ENCODE assay signal across 12 cellular contexts in the genomic region with DNA sequence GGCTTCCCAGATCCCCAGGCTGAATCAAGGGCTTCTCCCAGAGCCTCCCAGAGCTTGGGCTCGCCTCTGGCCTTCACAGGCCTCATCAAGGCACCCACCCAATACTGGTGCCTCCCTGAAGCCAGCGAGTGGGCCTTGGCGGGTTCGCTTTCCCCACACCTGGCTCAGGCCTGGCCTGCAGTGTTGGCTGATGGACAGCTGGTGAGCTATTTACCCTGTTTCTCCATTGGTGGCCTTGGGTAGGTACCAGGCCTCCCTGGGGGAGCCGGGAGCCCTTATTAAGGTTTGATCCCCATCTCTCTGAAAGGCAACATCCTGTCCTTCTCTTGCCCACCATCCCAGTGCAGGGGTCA. TPM values are rescaled to one million over a fixed set of nuclear protein-coding genes. Genes with fewer than 3 reads are reported as not detected.
DNase-seq lines count a peak whose midpoint lies in the region; ATAC-seq and TF ChIP-seq lines count a peak whose summit lies in the region.
"Had no signal": no experiment of that assay in that cellular context is flagged by ENCODE, and none has a peak within 500 bp of the region (broad histone marks: within the 10 kb centered on the region; RNA-seq: fewer than 3 reads in every experiment).

No MANE protein-coding gene starts in this region.

- peak; percentile 3 for ATAC-seq in GM18499 (IDR thresholded peaks at IDR 0.05; ENCODE audit: insufficient read depth, unreplicated experiment)
- peak; percentile 2 for ATAC-seq in GM21717 (IDR thresholded peaks at IDR 0.05; ENCODE audit: unreplicated experiment)
- ATAC-seq in activated B cell treated with CpG ODN at 0.5 μM for 24 hours (ENCODE audit: low read depth): peak; percentile 5
- ATAC-seq: left ventricle myocardium superior had no signal

- peaks cover 62% of the 10 kb centered on the region for H3K4me1 Mint-ChIP-seq in activated B cell treated with CpG ODN at 0.5 μM for 24 hours

- peak overlapping the region; percentile 95 for H3K27ac Mint-ChIP-seq in activated B cell treated with CpG ODN at 0.5 μM for 24 hours

- H3K4me3 ChIP-seq in neuron (ENCODE audit: low read length): no peak overlapping the region
- H3K4me3 ChIP-seq: breast epithelium had no signal

- POLR2A ChIA-PET in activated B cell treated with CpG ODN at 0.5 μM for 24 hours (lab: Charles Lee): interaction anchor here (1.6 to 14.8 kb wide), 3 partner anchors 11 to 45 kb away, joined by 9 to 534 read pairs (median 17); a partner anchor contains a TSS

- H3K36me3 Mint-ChIP-seq in activated B cell treated with CpG ODN at 0.5 μM for 24 hours (ENCODE audit: low read depth): no peaks in the 10 kb centered on the region

- intact Hi-C loops in activated B cell treated with CpG ODN at 0.5 μM for 24 hours (cut with micrococcal nuclease): no loop called here

- no peaks in the 10 kb centered on the region for H3K9me3 ChIP-seq in neuron (ENCODE audit: low read length)
- H3K9me3 ChIP-seq: breast epithelium had no signal

- H2AFZ ChIP-seq in neuron (ENCODE audit: low read depth, low read length): peak overlapping the region; percentile 41

- DNase-seq in activated B cell treated with CpG ODN at 0.5 μM for 24 hours: no peak
- no peak for DNase-seq in stimulated activated CD4-positive, alpha-beta T cell treated with anti-CD3 and anti-CD28 coated beads, Interleukin-1b, Interleukin-23, amount 100 ng/mL, for 48 hours
- no peak for DNase-seq in NCI-H2171 treated with DMSO at 0.1 percent for 48 hours (lab: John Stamatoyannopoulos, UW)
- no peak for DNase-seq in OCI-M2 (lab: John Stamatoyannopoulos, UW; ENCODE audit: unreplicated experiment)
- DNase-seq in NCI-H345 (lab: John Stamatoyannopoulos, UW): no peak
- DNase-seq: DMS53, left ventricle myocardium superior had no signal

- no peaks in the 10 kb centered on the region for H3K4me1 ChIP-seq in neuron (ENCODE audit: insufficient read depth, low read length)
- H3K4me1 ChIP-seq: breast epithelium had no signal

- H3K27me3 ChIP-seq in neuron (ENCODE audit: insufficient read depth, low read length): no peaks in the 10 kb centered on the region
- H3K27me3 ChIP-seq: breast epithelium had no signal

- peak overlapping the region; percentile 65 for H3K4me3 Mint-ChIP-seq in activated B cell treated with CpG ODN at 0.5 μM for 24 hours

- no peak for TF ChIP-seq CTCF in activated B cell treated with CpG ODN at 0.5 μM for 24 hours (IDR thresholded peaks at IDR 0.05)

- H3K27me3 Mint-ChIP-seq in activated B cell treated with CpG ODN at 0.5 μM for 24 hours: no peaks in the 10 kb centered on the region

- CTCF ChIA-PET in activated B cell treated with CpG ODN at 0.5 μM for 24 hours (lab: Charles Lee): interaction anchor here (0.6 to 2.7 kb wide), 7 partner anchors 11 to 24 kb away, joined by 3 to 22 read pairs (median 5); a partner anchor contains a TSS

- H3K36me3 ChIP-seq in neuron (ENCODE audit: insufficient read depth, low read length): no peaks in the 10 kb centered on the region
- H3K36me3 ChIP-seq: breast epithelium had no signal

- H3K9me3 Mint-ChIP-seq in activated B cell treated with CpG ODN at 0.5 μM for 24 hours: no peaks in the 10 kb centered on the region

RNA-seq across cellular contexts. Expression of a gene that starts 18.2 kb away (rescaled TPM):
- total RNA-seq in activated B cell treated with CpG ODN at 0.5 μM for 24 hours: 118 and 122 TPM in 2 replicates

RNA-seq across cellular contexts. Expression of a gene that starts 25.1 kb away (rescaled TPM):
- total RNA-seq in activated B cell treated with CpG ODN at 0.5 μM for 24 hours: 1.0 and 1.6 TPM in 2 replicates
- total RNA-seq: frontal cortex, left ventricle myocardium superior had no signal

RNA-seq across cellular contexts. Expression of a gene that starts 45.2 kb away (rescaled TPM):
- total RNA-seq in activated B cell treated with CpG ODN at 0.5 μM for 24 hours: 148 and 158 TPM in 2 replicates

RNA-seq across cellular contexts. Expression of a gene that starts 47.0 kb away (rescaled TPM):
- total RNA-seq in activated B cell treated with CpG ODN at 0.5 μM for 24 hours: 0.11 and 0.37 TPM in 2 replicates
